In the genomic region with DNA sequence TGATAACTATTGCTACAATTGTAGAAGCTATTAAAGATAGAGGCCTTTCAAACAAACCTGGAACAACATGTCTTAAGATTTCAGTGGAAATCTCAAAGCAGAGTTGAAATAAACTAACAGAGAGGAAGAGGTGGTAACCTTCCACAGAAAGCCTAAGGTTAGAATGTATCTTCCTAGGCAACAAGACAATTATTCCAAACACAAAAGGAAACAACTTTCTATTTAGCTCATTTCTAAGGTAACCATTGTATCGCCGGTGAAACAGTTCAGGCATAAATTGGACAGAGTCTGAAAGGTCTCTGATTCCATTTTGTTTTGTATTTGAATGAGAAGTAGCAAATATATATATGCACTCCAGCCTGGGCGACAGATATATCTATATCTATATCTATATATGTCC, we compare ENCODE assay signal across 15 cellular contexts. TPM values are rescaled to one million over a fixed set of nuclear protein-coding genes. Genes with fewer than 3 reads are reported as not detected.
A peak's percentile ranks its signal among the peaks of the same experiment; 100 is the strongest.
DNase-seq lines count a peak whose midpoint lies in the region.
"Had no signal": no experiment of that assay in that cellular context is flagged by ENCODE, and none has a peak within 500 bp of the region (broad histone marks: within the 10 kb centered on the region; RNA-seq: fewer than 3 reads in every experiment).

No MANE protein-coding gene starts in this region.

- peak; percentile 68 for DNase-seq in DMS53 (lab: John Stamatoyannopoulos, UW)
- no peak for DNase-seq in DMS53 treated with DMSO at 0.1 percent for 48 hours (lab: John Stamatoyannopoulos, UW; ENCODE audit: unreplicated experiment)
- peak; percentile 62 for DNase-seq in M059J (ENCODE audit: low read depth)
- peak; percentile 91 for DNase-seq in NCI-H748 (lab: John Stamatoyannopoulos, UW; ENCODE audit: unreplicated experiment)
- peak; percentile 26 to 33 for DNase-seq in lung microvascular endothelial cell (ENCODE audit: low read depth in 2 of 2)
- DNase-seq in stimulated activated CD8-positive, alpha-beta memory T cell treated with anti-CD3 and anti-CD28 coated beads, Interleukin-4, amount 100 ng/mL, for 48 hours: no peak
- no peak for DNase-seq in globus pallidus (ENCODE audit: low spot score)
- no peak for DNase-seq in AG08395 (ENCODE audit: low spot score)
- DNase-seq: CD8-positive, alpha-beta T cell; H7; MV-4-11; NCI-H1417 treated with DMSO at 0.1 percent for 48 hours; NCI-H510A; RPMI8226; SIG-M5 had no signal

RNA-seq across cellular contexts. Expression of a gene that starts 30.7 kb away (rescaled TPM):
- total RNA-seq in M059J (2014; rRNA removed; shearing (Covaris generic)): 76.4 and 136 TPM in 2 replicates
- 26.8 and 27.7 TPM in 2 replicates for total RNA-seq in lung microvascular endothelial cell

Comparison
In these comparisons a context has a peak if more than half of its experiments do, and no peak if none do; other contexts are left out.
1. DNase-seq: peak in DMS53 (single experiment), M059J (single experiment), NCI-H748 (single experiment) and lung microvascular endothelial cell (2 of 2); none in DMS53 treated with DMSO at 0.1 percent for 48 hours (single experiment), stimulated activated CD8-positive, alpha-beta memory T cell treated with anti-CD3 and anti-CD28 coated beads, Interleukin-4, amount 100 ng/mL, for 48 hours (single experiment), globus pallidus (single experiment) and AG08395 (single experiment).